Comparison of ENCODE assay signal across 1 cellular context in the genomic region with DNA sequence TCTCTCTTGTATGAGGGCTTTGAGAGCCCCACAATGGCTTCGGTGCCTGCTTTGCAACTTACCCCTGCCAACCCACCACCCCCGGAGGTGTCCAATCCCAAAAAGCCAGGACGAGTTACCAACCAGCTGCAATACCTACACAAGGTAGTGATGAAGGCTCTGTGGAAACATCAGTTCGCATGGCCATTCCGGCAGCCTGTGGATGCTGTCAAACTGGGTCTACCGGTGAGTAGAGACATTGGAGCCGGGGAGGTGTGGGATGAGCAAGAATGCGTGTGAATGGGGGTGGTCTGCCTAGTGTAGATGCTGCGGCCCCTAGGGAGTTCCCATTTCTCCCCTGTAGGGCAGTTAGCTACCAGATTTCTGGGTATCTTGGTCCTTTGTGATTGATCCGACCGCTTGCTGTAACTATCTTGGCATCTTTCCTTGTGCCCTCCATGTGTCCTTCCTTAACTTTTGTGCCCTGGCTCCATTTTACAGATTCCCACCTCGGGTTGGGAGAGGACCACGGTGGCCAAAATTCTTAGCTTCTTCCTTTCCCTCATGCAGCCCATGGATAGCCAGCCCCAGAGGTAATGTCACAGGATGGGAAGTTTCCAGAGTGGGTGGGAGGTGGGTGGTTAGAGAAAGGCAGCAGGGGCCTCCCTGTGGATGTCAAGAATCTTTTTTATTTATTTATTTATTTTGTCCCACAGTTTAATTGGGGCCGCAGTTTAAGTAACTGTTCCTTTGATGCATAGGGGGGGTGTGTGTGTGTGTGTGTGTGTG.
TF ChIP-seq lines count a peak whose summit lies in the region.

No MANE protein-coding gene starts in this region.

TF ChIP-seq in GM12878, 131 proteins besides CTCF, POLR2A, EP300 and RAD21:
- TF ChIP-seq TAF1 (IDR thresholded peaks at IDR 0.05; ENCODE audit: borderline replicate concordance, low read depth, low read length) (no peak), TCF3 (IDR thresholded peaks at IDR 0.05; ENCODE audit: borderline replicate concordance, insufficient read depth, low read depth, low read length) (no peak), NRF1 (conservative IDR thresholded peaks at IDR 0.05; ENCODE audit: low read depth, low read length) (no peak), FOXK2 (IDR thresholded peaks at IDR 0.05) (no peak), MTA2 (IDR thresholded peaks at IDR 0.05; ENCODE audit: low read depth) (no peak), MTA3 (IDR thresholded peaks at IDR 0.05; ENCODE audit: borderline replicate concordance, low read length) (no peak), NR2C1 (IDR thresholded peaks at IDR 0.05) (no peak), SP1 (IDR thresholded peaks at IDR 0.05; ENCODE audit: low read depth, low read length) (no peak), BRCA1 (IDR thresholded peaks at IDR 0.05; ENCODE audit: low read depth, low read length) (no peak), MYB (IDR thresholded peaks at IDR 0.05; ENCODE audit: borderline replicate concordance, low read depth, low read length) (no peak), SIN3A (IDR thresholded peaks at IDR 0.05; ENCODE audit: low read depth, low read length) (0 out of 2 replicates have a peak, but pooled peaks have one; percentile 10), ZNF217 (IDR thresholded peaks at IDR 0.05) (no peak), POU2F2 (IDR thresholded peaks at IDR 0.05; ENCODE audit: borderline replicate concordance, low read depth, low read length) (0 out of 3 replicates have a peak, but pooled peaks have one; percentile 20), POLR2AphosphoS5 (IDR thresholded peaks at IDR 0.05; ENCODE audit: low read length) (peak; percentile 84), EGR1 (IDR thresholded peaks at IDR 0.05; ENCODE audit: borderline replicate concordance in 1 of 2, low read depth in 2 of 2, low read length in 2 of 2) (no peak), EED (IDR thresholded peaks at IDR 0.05; ENCODE audit: low read depth) (no peak), CHD2 (IDR thresholded peaks at IDR 0.05; ENCODE audit: borderline replicate concordance, low read depth, low read length) (no peak), LARP7 (IDR thresholded peaks at IDR 0.05) (no peak; the same call in 1 of the 2 replicates)
- TF ChIP-seq, protein P1, sequence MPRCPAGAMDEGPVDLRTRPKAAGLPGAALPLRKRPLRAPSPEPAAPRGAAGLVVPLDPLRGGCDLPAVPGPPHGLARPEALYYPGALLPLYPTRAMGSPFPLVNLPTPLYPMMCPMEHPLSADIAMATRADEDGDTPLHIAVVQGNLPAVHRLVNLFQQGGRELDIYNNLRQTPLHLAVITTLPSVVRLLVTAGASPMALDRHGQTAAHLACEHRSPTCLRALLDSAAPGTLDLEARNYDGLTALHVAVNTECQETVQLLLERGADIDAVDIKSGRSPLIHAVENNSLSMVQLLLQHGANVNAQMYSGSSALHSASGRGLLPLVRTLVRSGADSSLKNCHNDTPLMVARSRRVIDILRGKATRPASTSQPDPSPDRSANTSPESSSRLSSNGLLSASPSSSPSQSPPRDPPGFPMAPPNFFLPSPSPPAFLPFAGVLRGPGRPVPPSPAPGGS (IDR thresholded peaks at IDR 0.05; ENCODE audit: borderline replicate concordance, insufficient read depth, low read depth, low read length, poor library complexity, severe bottlenecking): no peak
- TF ChIP-seq, protein P2, sequence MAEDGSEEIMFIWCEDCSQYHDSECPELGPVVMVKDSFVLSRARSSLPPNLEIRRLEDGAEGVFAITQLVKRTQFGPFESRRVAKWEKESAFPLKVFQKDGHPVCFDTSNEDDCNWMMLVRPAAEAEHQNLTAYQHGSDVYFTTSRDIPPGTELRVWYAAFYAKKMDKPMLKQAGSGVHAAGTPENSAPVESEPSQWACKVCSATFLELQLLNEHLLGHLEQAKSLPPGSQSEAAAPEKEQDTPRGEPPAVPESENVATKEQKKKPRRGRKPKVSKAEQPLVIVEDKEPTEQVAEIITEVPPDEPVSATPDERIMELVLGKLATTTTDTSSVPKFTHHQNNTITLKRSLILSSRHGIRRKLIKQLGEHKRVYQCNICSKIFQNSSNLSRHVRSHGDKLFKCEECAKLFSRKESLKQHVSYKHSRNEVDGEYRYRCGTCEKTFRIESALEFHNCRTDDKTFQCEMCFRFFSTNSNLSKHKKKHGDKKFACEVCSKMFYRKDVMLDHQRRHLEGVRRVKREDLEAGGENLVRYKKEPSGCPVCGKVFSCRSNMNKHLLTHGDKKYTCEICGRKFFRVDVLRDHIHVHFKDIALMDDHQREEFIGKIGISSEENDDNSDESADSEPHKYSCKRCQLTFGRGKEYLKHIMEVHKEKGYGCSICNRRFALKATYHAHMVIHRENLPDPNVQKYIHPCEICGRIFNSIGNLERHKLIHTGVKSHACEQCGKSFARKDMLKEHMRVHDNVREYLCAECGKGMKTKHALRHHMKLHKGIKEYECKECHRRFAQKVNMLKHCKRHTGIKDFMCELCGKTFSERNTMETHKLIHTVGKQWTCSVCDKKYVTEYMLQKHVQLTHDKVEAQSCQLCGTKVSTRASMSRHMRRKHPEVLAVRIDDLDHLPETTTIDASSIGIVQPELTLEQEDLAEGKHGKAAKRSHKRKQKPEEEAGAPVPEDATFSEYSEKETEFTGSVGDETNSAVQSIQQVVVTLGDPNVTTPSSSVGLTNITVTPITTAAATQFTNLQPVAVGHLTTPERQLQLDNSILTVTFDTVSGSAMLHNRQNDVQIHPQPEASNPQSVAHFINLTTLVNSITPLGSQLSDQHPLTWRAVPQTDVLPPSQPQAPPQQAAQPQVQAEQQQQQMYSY (CRISPR knock-in tag; IDR thresholded peaks at IDR 0.05): no peak
